Comparison of ENCODE assay signal across 2 cellular contexts in genomic region chr2:20172273-20173052, GRCh38.
TF ChIP-seq lines count a peak whose summit lies in the region.

No MANE protein-coding gene starts in this region.

TF ChIP-seq in SK-N-SH, 30 proteins besides CTCF, POLR2A, EP300 and RAD21 (continued from another document):
- TF ChIP-seq GABPA (IDR thresholded peaks at IDR 0.05; ENCODE audit: low read depth) (no peak), CHD2 (IDR thresholded peaks at IDR 0.05; ENCODE audit: low read length, partially characterized antibody) (no peak), GATA2 (CRISPR knock-in tag; IDR thresholded peaks at IDR 0.05) (no peak), NRF1 (IDR thresholded peaks at IDR 0.05; ENCODE audit: low read depth, low read length) (no peak), JUND (IDR thresholded peaks at IDR 0.05) (no peak), NFIC (IDR thresholded peaks at IDR 0.05; ENCODE audit: borderline replicate concordance) (no peak), ZBTB33 (IDR thresholded peaks at IDR 0.05; ENCODE audit: borderline replicate concordance, low read depth) (no peak), RFX5 (IDR thresholded peaks at IDR 0.05; ENCODE audit: low read length) (no peak), FOXM1 (IDR thresholded peaks at IDR 0.05; ENCODE audit: low read depth) (no peak)
- TF ChIP-seq, protein P1, sequence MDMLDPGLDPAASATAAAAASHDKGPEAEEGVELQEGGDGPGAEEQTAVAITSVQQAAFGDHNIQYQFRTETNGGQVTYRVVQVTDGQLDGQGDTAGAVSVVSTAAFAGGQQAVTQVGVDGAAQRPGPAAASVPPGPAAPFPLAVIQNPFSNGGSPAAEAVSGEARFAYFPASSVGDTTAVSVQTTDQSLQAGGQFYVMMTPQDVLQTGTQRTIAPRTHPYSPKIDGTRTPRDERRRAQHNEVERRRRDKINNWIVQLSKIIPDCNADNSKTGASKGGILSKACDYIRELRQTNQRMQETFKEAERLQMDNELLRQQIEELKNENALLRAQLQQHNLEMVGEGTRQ (IDR thresholded peaks at IDR 0.05; ENCODE audit: borderline replicate concordance, low read depth, low read length) = no peak

TF ChIP-seq in SK-N-SH treated with all-trans-retinoic acid at 6 μM for 48 hours, 23 proteins besides CTCF, POLR2A, EP300 and RAD21 (continued from another document):
- TF ChIP-seq CSRNP3 (CRISPR knock-in tag; IDR thresholded peaks at IDR 0.05) (no peak), SNAI2 (CRISPR knock-in tag; IDR thresholded peaks at IDR 0.05) (no peak), CSDC2 (CRISPR knock-in tag; IDR thresholded peaks at IDR 0.05) (no peak), TCF4 (CRISPR knock-in tag; IDR thresholded peaks at IDR 0.05; ENCODE audit: borderline replicate concordance) (no peak), ARNTL (CRISPR knock-in tag; IDR thresholded peaks at IDR 0.05; ENCODE audit: borderline replicate concordance, low read depth) (no peak), ZNF8 (CRISPR knock-in tag; IDR thresholded peaks at IDR 0.05) (no peak), RARB (CRISPR knock-in tag; IDR thresholded peaks at IDR 0.05) (no peak), ZNF565 (CRISPR knock-in tag; conservative IDR thresholded peaks at IDR 0.05; ENCODE audit: low read depth) (no peak), TOX (CRISPR knock-in tag; IDR thresholded peaks at IDR 0.05; ENCODE audit: borderline replicate concordance) (no peak), BACH2 (CRISPR knock-in tag; IDR thresholded peaks at IDR 0.05; ENCODE audit: borderline replicate concordance) (no peak), POU6F1 (CRISPR knock-in tag; IDR thresholded peaks at IDR 0.05; ENCODE audit: borderline replicate concordance, low read depth) (no peak), ISL1 (CRISPR knock-in tag; IDR thresholded peaks at IDR 0.05) (no peak), ZNF70 (CRISPR knock-in tag; IDR thresholded peaks at IDR 0.05) (no peak), ESRRG (CRISPR knock-in tag; IDR thresholded peaks at IDR 0.05) (no peak)
- TF ChIP-seq, protein P2, sequence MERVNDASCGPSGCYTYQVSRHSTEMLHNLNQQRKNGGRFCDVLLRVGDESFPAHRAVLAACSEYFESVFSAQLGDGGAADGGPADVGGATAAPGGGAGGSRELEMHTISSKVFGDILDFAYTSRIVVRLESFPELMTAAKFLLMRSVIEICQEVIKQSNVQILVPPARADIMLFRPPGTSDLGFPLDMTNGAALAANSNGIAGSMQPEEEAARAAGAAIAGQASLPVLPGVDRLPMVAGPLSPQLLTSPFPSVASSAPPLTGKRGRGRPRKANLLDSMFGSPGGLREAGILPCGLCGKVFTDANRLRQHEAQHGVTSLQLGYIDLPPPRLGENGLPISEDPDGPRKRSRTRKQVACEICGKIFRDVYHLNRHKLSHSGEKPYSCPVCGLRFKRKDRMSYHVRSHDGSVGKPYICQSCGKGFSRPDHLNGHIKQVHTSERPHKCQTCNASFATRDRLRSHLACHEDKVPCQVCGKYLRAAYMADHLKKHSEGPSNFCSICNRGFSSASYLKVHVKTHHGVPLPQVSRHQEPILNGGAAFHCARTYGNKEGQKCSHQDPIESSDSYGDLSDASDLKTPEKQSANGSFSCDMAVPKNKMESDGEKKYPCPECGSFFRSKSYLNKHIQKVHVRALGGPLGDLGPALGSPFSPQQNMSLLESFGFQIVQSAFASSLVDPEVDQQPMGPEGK (CRISPR knock-in tag; IDR thresholded peaks at IDR 0.05; ENCODE audit: borderline replicate concordance) = no peak
TF ChIP-seq in SK-N-SH treated with all-trans-retinoic acid at 6 μM for 48 hours: peak in this region for 0.
